ENCODE assay signal across 23 cellular contexts in the genomic region with DNA sequence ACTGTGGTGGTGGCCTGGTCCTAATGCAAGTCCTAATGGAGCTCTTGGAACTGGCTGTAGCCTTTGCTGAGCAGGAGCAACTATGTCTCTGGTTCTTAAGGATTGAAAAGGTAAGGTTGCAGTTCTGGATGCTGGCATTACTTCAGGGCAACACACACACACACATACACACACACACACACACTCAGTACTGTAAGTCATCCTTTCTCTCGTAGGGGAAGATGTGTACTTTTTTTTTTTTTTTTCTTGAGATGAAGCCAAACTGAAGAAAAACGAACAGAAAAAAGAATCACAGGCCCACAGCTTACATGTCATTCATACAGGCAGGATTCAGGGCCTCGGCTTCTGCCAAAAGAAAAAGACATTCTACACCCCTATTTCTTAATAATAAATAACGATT.
A peak's percentile ranks its signal among the peaks of the same experiment; 100 is the strongest.
DNase-seq lines count a peak whose midpoint lies in the region; ATAC-seq and TF ChIP-seq lines count a peak whose summit lies in the region.
"Had no signal": no experiment of that assay in that cellular context is flagged by ENCODE, and none has a peak within 500 bp of the region (broad histone marks: within the 10 kb centered on the region; RNA-seq: fewer than 3 reads in every experiment).

No MANE protein-coding gene starts in this region.

- H3K27ac ChIP-seq in CD8-positive, alpha-beta T cell (ENCODE audit: low read depth, low read length), result no peak overlapping the region
- no peak overlapping the region for H3K27ac ChIP-seq in vagina
- H3K27ac ChIP-seq: prostate gland, RWPE1 had no signal

- H3K27me3 Mint-ChIP-seq in CD8-positive, alpha-beta T cell (ENCODE audit: low read depth), result no peaks in the 10 kb centered on the region
- no peaks in the 10 kb centered on the region for H3K27me3 Mint-ChIP-seq in activated T-helper 17 cell treated with anti-CD3 and anti-CD28 coated beads, Interleukin-2, amount 50 U/mL, for 72 hours
- peaks cover 2 to 13% of the 10 kb centered on the region in 2 donors for H3K27me3 Mint-ChIP-seq in natural killer cell treated with Interleukin-12 subunit alpha and Interleukin-12 subunit beta and Interleukin-15 and Interleukin-18, amount 100 ng/mL, for 72 hours
- H3K27me3 Mint-ChIP-seq: activated B cell treated with CpG ODN at 0.5 μM for 24 hours; activated CD8-positive, alpha-beta T cell treated with anti-CD3 and anti-CD28 coated beads for 36 hours had no signal

- no peaks in the 10 kb centered on the region for H3K9me3 Mint-ChIP-seq in CD8-positive, alpha-beta T cell
- no peaks in the 10 kb centered on the region for H3K9me3 Mint-ChIP-seq in activated T-helper 17 cell treated with anti-CD3 and anti-CD28 coated beads, Interleukin-2, amount 50 U/mL, for 72 hours
- H3K9me3 Mint-ChIP-seq in natural killer cell treated with Interleukin-12 subunit alpha and Interleukin-12 subunit beta and Interleukin-15 and Interleukin-18, amount 100 ng/mL, for 72 hours, result no peaks in the 10 kb centered on the region
- H3K9me3 Mint-ChIP-seq: activated B cell treated with CpG ODN at 0.5 μM for 24 hours; activated CD8-positive, alpha-beta T cell treated with anti-CD3 and anti-CD28 coated beads for 36 hours; activated naive CD4-positive, alpha-beta T cell treated with anti-CD3 and anti-CD28 coated beads for 36 hours; memory B cell; neural crest cell; stimulated activated naive CD8-positive, alpha-beta T cell treated with anti-CD3 and anti-CD28 coated beads, Interleukin-15, Interleukin-2, amounts not matched to agents 100 ng/mL and 50 ng/mL, for 24 hours had no signal

- H3K4me3 Mint-ChIP-seq in CD8-positive, alpha-beta T cell, result no peak overlapping the region
- peak overlapping the region; percentile 75 for H3K4me3 Mint-ChIP-seq in activated T-helper 17 cell treated with anti-CD3 and anti-CD28 coated beads, Interleukin-2, amount 50 U/mL, for 72 hours
- H3K4me3 Mint-ChIP-seq in natural killer cell treated with Interleukin-12 subunit alpha and Interleukin-12 subunit beta and Interleukin-15 and Interleukin-18, amount 100 ng/mL, for 72 hours, result peak overlapping the region; percentile 75
- H3K4me3 Mint-ChIP-seq: activated B cell treated with CpG ODN at 0.5 μM for 24 hours; activated CD8-positive, alpha-beta T cell treated with anti-CD3 and anti-CD28 coated beads for 36 hours; activated naive CD4-positive, alpha-beta T cell treated with anti-CD3 and anti-CD28 coated beads for 36 hours; memory B cell; stimulated activated naive CD8-positive, alpha-beta T cell treated with anti-CD3 and anti-CD28 coated beads, Interleukin-15, Interleukin-2, amounts not matched to agents 100 ng/mL and 50 ng/mL, for 24 hours had no signal

- peaks cover 13% of the 10 kb centered on the region for H3K4me1 ChIP-seq in CD8-positive, alpha-beta T cell (ENCODE audit: insufficient read depth, low read length)
- H3K4me1 ChIP-seq in vagina, result peaks cover 16% of the 10 kb centered on the region
- H3K4me1 ChIP-seq: gastrocnemius medialis, prostate gland had no signal

- no peak for TF ChIP-seq CTCF in CD8-positive, alpha-beta T cell (IDR thresholded peaks at IDR 0.05)
- TF ChIP-seq CTCF in choroid plexus epithelial cell (conservative IDR thresholded peaks at IDR 0.05; ENCODE audit: low read depth, low read length) (no peak), vagina (IDR thresholded peaks at IDR 0.05) (no peak)

- no peaks in the 10 kb centered on the region for H3K36me3 ChIP-seq in CD8-positive, alpha-beta T cell (ENCODE audit: insufficient read depth, low read length)
- no peaks in the 10 kb centered on the region for H3K36me3 ChIP-seq in vagina
- H3K36me3 ChIP-seq: gastrocnemius medialis, prostate gland had no signal

- H3K27ac Mint-ChIP-seq in CD8-positive, alpha-beta T cell, result peak overlapping the region; percentile 41
- H3K27ac Mint-ChIP-seq in activated T-helper 17 cell treated with anti-CD3 and anti-CD28 coated beads, Interleukin-2, amount 50 U/mL, for 72 hours, result no peak overlapping the region
- H3K27ac Mint-ChIP-seq in natural killer cell treated with Interleukin-12 subunit alpha and Interleukin-12 subunit beta and Interleukin-15 and Interleukin-18, amount 100 ng/mL, for 72 hours, result peak overlapping the region; percentile 88 to 89
- H3K27ac Mint-ChIP-seq: activated B cell treated with CpG ODN at 0.5 μM for 24 hours; activated CD8-positive, alpha-beta T cell treated with anti-CD3 and anti-CD28 coated beads for 36 hours; activated naive CD4-positive, alpha-beta T cell treated with anti-CD3 and anti-CD28 coated beads for 36 hours; memory B cell; stimulated activated naive CD8-positive, alpha-beta T cell treated with anti-CD3 and anti-CD28 coated beads, Interleukin-15, Interleukin-2, amounts not matched to agents 100 ng/mL and 50 ng/mL, for 24 hours had no signal

- no peak overlapping the region for H3K4me3 ChIP-seq in CD8-positive, alpha-beta T cell (ENCODE audit: low read depth, low read length)
- H3K4me3 ChIP-seq in choroid plexus epithelial cell (ENCODE audit: low read depth, low read length) (no peak overlapping the region), vagina (no peak overlapping the region)
- H3K4me3 ChIP-seq: gastrocnemius medialis, prostate gland, skin epidermis had no signal

- peaks cover 24% of the 10 kb centered on the region for H3K4me1 Mint-ChIP-seq in CD8-positive, alpha-beta T cell (ENCODE audit: low read depth)
- H3K4me1 Mint-ChIP-seq in activated T-helper 17 cell treated with anti-CD3 and anti-CD28 coated beads, Interleukin-2, amount 50 U/mL, for 72 hours, result peaks cover 27% of the 10 kb centered on the region
- peaks cover 64 to 69% of the 10 kb centered on the region in 2 donors for H3K4me1 Mint-ChIP-seq in natural killer cell treated with Interleukin-12 subunit alpha and Interleukin-12 subunit beta and Interleukin-15 and Interleukin-18, amount 100 ng/mL, for 72 hours (ENCODE audit: low read depth in 2 of 2)

- H3K27me3 ChIP-seq in CD8-positive, alpha-beta T cell (ENCODE audit: insufficient read depth, low read length), result no peaks in the 10 kb centered on the region
- H3K27me3 ChIP-seq in vagina, result no peaks in the 10 kb centered on the region
- H3K27me3 ChIP-seq: gastrocnemius medialis had no signal

- intact Hi-C loops in CD8-positive, alpha-beta T cell (cut with DNase I, micrococcal nuclease), result loop anchor here in 1 of 2 experiments (10.0 kb wide), 1 partner anchor 716 kb away; a partner anchor contains a TSS
- intact Hi-C loops in vagina (cut with DNase I), result loop anchor here (10.0 kb wide), 1 partner anchor 1116 kb away; a partner anchor contains a TSS

- no peaks in the 10 kb centered on the region for H3K36me3 Mint-ChIP-seq in CD8-positive, alpha-beta T cell
- no peaks in the 10 kb centered on the region for H3K36me3 Mint-ChIP-seq in activated T-helper 17 cell treated with anti-CD3 and anti-CD28 coated beads, Interleukin-2, amount 50 U/mL, for 72 hours (ENCODE audit: low read depth)
- H3K36me3 Mint-ChIP-seq in natural killer cell treated with Interleukin-12 subunit alpha and Interleukin-12 subunit beta and Interleukin-15 and Interleukin-18, amount 100 ng/mL, for 72 hours, result peaks cover 9% of the 10 kb centered on the region
- H3K36me3 Mint-ChIP-seq: memory B cell had no signal

- TF ChIP-seq POLR2A in vagina (IDR thresholded peaks at IDR 0.05), result no peak

- POLR2A ChIA-PET in CD8-positive, alpha-beta T cell (lab: Charles Lee), result interaction anchor here (0.6 kb wide), 1 partner anchor 507 kb away, joined by 3 read pairs; no protein-coding TSS in a partner anchor

- no peak for ATAC-seq in CD8-positive, alpha-beta T cell
- no peak for ATAC-seq in activated T-helper 17 cell treated with anti-CD3 and anti-CD28 coated beads, Interleukin-2, amount 50 U/mL, for 72 hours (replicated peaks)
- ATAC-seq in natural killer cell treated with Interleukin-12 subunit alpha and Interleukin-12 subunit beta and Interleukin-15 and Interleukin-18, amount 100 ng/mL, for 72 hours, result no peak
- ATAC-seq in HG03521 (IDR thresholded peaks at IDR 0.05; ENCODE audit: unreplicated experiment), result no peak
- ATAC-seq: activated CD8-positive, alpha-beta T cell treated with anti-CD3 and anti-CD28 coated beads for 36 hours had no signal

- CTCF ChIA-PET in CD8-positive, alpha-beta T cell (lab: Charles Lee), result interaction anchor here (1.0 kb wide), 1 partner anchor 1071 kb away, joined by 3 read pairs; no protein-coding TSS in a partner anchor

- no peak for DNase-seq in CD8-positive, alpha-beta T cell
- DNase-seq in choroid plexus epithelial cell (ENCODE audit: low read depth), result peak; percentile 62
- no peak for DNase-seq in natural killer cell treated with Interleukin-12 subunit alpha and Interleukin-12 subunit beta and Interleukin-15 and Interleukin-18, amount 100 ng/mL, for 72 hours (ENCODE audit: low spot score)
- no peak for DNase-seq in NCI-H2081 (lab: John Stamatoyannopoulos, UW)
- no peak for DNase-seq in vagina (ENCODE audit: extremely low spot score in 2 of 2)
- DNase-seq in inferior parietal cortex (ENCODE audit: extremely low spot score), result no peak
- DNase-seq: activated B cell treated with CpG ODN at 0.5 μM for 24 hours; activated CD8-positive, alpha-beta T cell treated with anti-CD3 and anti-CD28 coated beads for 36 hours; activated naive CD4-positive, alpha-beta T cell treated with anti-CD3 and anti-CD28 coated beads for 36 hours; gastrocnemius medialis; NCI-H526 treated with DMSO at 0.1 percent for 48 hours; SK-N-SH; stimulated activated CD4-positive, alpha-beta T cell treated with anti-CD3 and anti-CD28 coated beads, Interleukin-4, amount 100 ng/mL, for 1 hour; T-helper 9 cell; trophoblast cell had no signal

- H3K9me3 ChIP-seq in CD8-positive, alpha-beta T cell (ENCODE audit: low read length), result no peaks in the 10 kb centered on the region
- H3K9me3 ChIP-seq in vagina, result no peaks in the 10 kb centered on the region
- H3K9me3 ChIP-seq: gastrocnemius medialis, prostate gland, SK-N-SH had no signal
